In genomic region chr18:77054288-77054605, GRCh38 we compare ENCODE assay signal across 8 cellular contexts.
A peak's percentile ranks its signal among the peaks of the same experiment; 100 is the strongest.
DNase-seq lines count a peak whose midpoint lies in the region; ATAC-seq, FAIRE-seq and TF ChIP-seq lines count a peak whose summit lies in the region.

No MANE protein-coding gene starts in this region.

- ATAC-seq in HG03571 (IDR thresholded peaks at IDR 0.05; ENCODE audit: unreplicated experiment) (peak; percentile 6), pancreas (no peak), left lobe of liver (no peak)

- H3K9me3 ChIP-seq in adrenal gland (replicated peaks in 1 of 3) (no peaks in the 10 kb centered on the region), pancreas (no peaks in the 10 kb centered on the region)

- no peak for TF ChIP-seq CTCF in adrenal gland (IDR thresholded peaks at IDR 0.05)
- TF ChIP-seq CTCF in pancreas (IDR thresholded peaks at IDR 0.05), result no peak

- H3K4me3 ChIP-seq in adrenal gland (no peak overlapping the region), pancreas (no peak overlapping the region)

- no peak for TF ChIP-seq POLR2A in adrenal gland (IDR thresholded peaks at IDR 0.05)
- TF ChIP-seq POLR2A in erythroblast (IDR thresholded peaks at IDR 0.05; ENCODE audit: low read length), result no peak

- H3K27ac ChIP-seq in adrenal gland (peak overlapping the region; percentile 64 to 96 (median 77)), pancreas (peak overlapping the region in 3 of 4 donors; percentile 28 to 76 (median 75))

- intact Hi-C loops in adrenal gland (cut with DNase I), result no loop called here
- intact Hi-C loops in pancreas (cut with DNase I), result no loop called here

- H3K36me3 ChIP-seq in adrenal gland (replicated peaks in 1 of 2) (no peaks in the 10 kb centered on the region), pancreas (no peaks in the 10 kb centered on the region)

- no peaks in the 10 kb centered on the region for H3K27me3 ChIP-seq in adrenal gland
- H3K27me3 ChIP-seq in pancreas, result no peaks in the 10 kb centered on the region

- peak; percentile 25 for DNase-seq in NOMO-1 treated with dmso at 0.1 percent for 144 hours (lab: John Stamatoyannopoulos, UW; ENCODE audit: unreplicated experiment)
- no peak for DNase-seq in NOMO-1 treated with DMSO at 0.1 percent for 48 hours (lab: John Stamatoyannopoulos, UW; ENCODE audit: unreplicated experiment)
- no peak for DNase-seq in adrenal gland
- DNase-seq in pancreas, result peak in 1 of 6 donors; percentile 45
- DNase-seq in GOT3 (lab: John Stamatoyannopoulos, UW), result no peak
- no peak for DNase-seq in left lobe of liver (ENCODE audit: low spot score)
- DNase-seq in erythroblast (lab: John Stamatoyannopoulos, UW), result no peak

- H3K4me1 ChIP-seq in adrenal gland (replicated peaks in 1 of 2) (peaks cover 4 to 39% of the 10 kb centered on the region in 2 donors), pancreas (peaks cover 0 to 9% (median 0%) of the 10 kb centered on the region in 3 donors)

- FAIRE-seq in pancreas (lab: Jason Lieb, UNC), result no peak

- WGBS in adrenal gland, 4 donors, result 52 to 82% (median 74%) methylated on average over 5 to 6 of the region's 6 CpGs
- WGBS in pancreas, 2 donors, result 84 to 86% methylated on average over 6 of the region's 6 CpGs
